14 cellular contexts compared by ENCODE assay signal in genomic region chr2:191910518-191910917, GRCh38.
DNase-seq lines count a peak whose midpoint lies in the region; FAIRE-seq and TF ChIP-seq lines count a peak whose summit lies in the region.
"Had no signal": no experiment of that assay in that cellular context is flagged by ENCODE, and none has a peak within 500 bp of the region (broad histone marks: within the 10 kb centered on the region; RNA-seq: fewer than 3 reads in every experiment).

No MANE protein-coding gene starts in this region.

- 87% methylated on average over 2 of the region's 2 CpGs for WGBS in smooth muscle cell (ENCODE audit: low lambda C conversion rate)

- DNase-seq in GM03348 (ENCODE audit: low spot score): peak; percentile 31
- DNase-seq in OCI-M1 (lab: John Stamatoyannopoulos, UW): peak; percentile 80
- peak; percentile 86 for DNase-seq in bronchial epithelial cell (ENCODE audit: low read depth)
- DNase-seq in non-pigmented ciliary epithelial cell (ENCODE audit: low read depth): peak; percentile 79
- DNase-seq in smooth muscle cell (lab: John Stamatoyannopoulos, UW; ENCODE audit: unreplicated experiment): no peak
- no peak for DNase-seq in Karpas-422
- no peak for DNase-seq in NCI-H2171 (lab: John Stamatoyannopoulos, UW)
- DNase-seq in SIG-M5 treated with dmso at 0.1 percent for 504 hours (lab: John Stamatoyannopoulos, UW; ENCODE audit: unreplicated experiment): no peak
- DNase-seq: anterior cingulate cortex, naive B cell, NCI-H1092 treated with DMSO at 0.1 percent for 48 hours, NCI-H526, SW 1271 had no signal

- H3K9ac ChIP-seq in smooth muscle cell (ENCODE audit: low read depth): no peak overlapping the region
- H3K9ac ChIP-seq in Karpas-422 (ENCODE audit: low read length): no peak overlapping the region

- H3K4me2 ChIP-seq in smooth muscle cell (no peak overlapping the region), Karpas-422 (ENCODE audit: low read depth, low read length, poor library complexity, severe bottlenecking) (no peak overlapping the region)

- no peak for FAIRE-seq in bronchial epithelial cell (lab: Jason Lieb, UNC)
- FAIRE-seq: D721Med had no signal

- H3K79me2 ChIP-seq in smooth muscle cell (ENCODE audit: low read depth) (no peaks in the 10 kb centered on the region), Karpas-422 (ENCODE audit: low read length) (no peaks in the 10 kb centered on the region)

- H3K27ac ChIP-seq in smooth muscle cell (ENCODE audit: low read depth) (no peak overlapping the region), Karpas-422 (ENCODE audit: low read length) (no peak overlapping the region)

- no peaks in the 10 kb centered on the region for H3K9me3 ChIP-seq in smooth muscle cell (replicated peaks; ENCODE audit: low read depth)
- no peaks in the 10 kb centered on the region for H3K9me3 ChIP-seq in Karpas-422 (ENCODE audit: low read length)

- H4K20me1 ChIP-seq in smooth muscle cell (ENCODE audit: low read depth) (no peaks in the 10 kb centered on the region), Karpas-422 (ENCODE audit: insufficient read depth, low read depth, low read length) (no peaks in the 10 kb centered on the region)

- no peak overlapping the region for H2AFZ ChIP-seq in smooth muscle cell (ENCODE audit: low read depth)
- no peak overlapping the region for H2AFZ ChIP-seq in Karpas-422 (ENCODE audit: low read length)

- no peak for TF ChIP-seq CTCF in bronchial epithelial cell (IDR thresholded peaks at IDR 0.05; ENCODE audit: insufficient read depth, low read length, severe bottlenecking)
- TF ChIP-seq CTCF in smooth muscle cell (IDR thresholded peaks at IDR 0.05; ENCODE audit: borderline replicate concordance, insufficient read depth, poor library complexity, severe bottlenecking): no peak

- H3K36me3 ChIP-seq in bronchial epithelial cell (ENCODE audit: control insufficient read depth, insufficient read depth, low read length) (no peaks in the 10 kb centered on the region), smooth muscle cell (ENCODE audit: low read depth) (no peaks in the 10 kb centered on the region), Karpas-422 (ENCODE audit: insufficient read depth, low read length) (no peaks in the 10 kb centered on the region)

- H3K9me2 ChIP-seq in Karpas-422 (replicated peaks; ENCODE audit: insufficient read depth, low read length): no peaks in the 10 kb centered on the region

- H3K4me3 ChIP-seq in bronchial epithelial cell (ENCODE audit: low read depth, low read length) (no peak overlapping the region), smooth muscle cell (no peak overlapping the region), Karpas-422 (ENCODE audit: low read length) (no peak overlapping the region)

- no peaks in the 10 kb centered on the region for H3F3A ChIP-seq in smooth muscle cell (ENCODE audit: low read depth)

- no peaks in the 10 kb centered on the region for H3K4me1 ChIP-seq in smooth muscle cell (ENCODE audit: low read depth)
- H3K4me1 ChIP-seq in Karpas-422 (ENCODE audit: low read length): no peaks in the 10 kb centered on the region

- H3K27me3 ChIP-seq in bronchial epithelial cell (ENCODE audit: control insufficient read depth, insufficient read depth, low read length) (no peaks in the 10 kb centered on the region), smooth muscle cell (ENCODE audit: low read depth) (no peaks in the 10 kb centered on the region), Karpas-422 (ENCODE audit: low read length) (no peaks in the 10 kb centered on the region)

Comparison
In these comparisons a context has a peak if more than half of its experiments do, and no peak if none do; other contexts are left out.
1. DNase-seq: peak in GM03348 (single experiment), OCI-M1 (single experiment), bronchial epithelial cell (single experiment) and non-pigmented ciliary epithelial cell (single experiment); none in smooth muscle cell (single experiment), Karpas-422 (single experiment), NCI-H2171 (single experiment) and SIG-M5 treated with dmso at 0.1 percent for 504 hours (single experiment).